Comparison of ENCODE assay signal across 8 cellular contexts in genomic region chr17:81712468-81713003, GRCh38. TPM values are rescaled to one million over a fixed set of nuclear protein-coding genes. Genes with fewer than 3 reads are reported as not detected.
DNase-seq lines count a peak whose midpoint lies in the region; ATAC-seq and TF ChIP-seq lines count a peak whose summit lies in the region.

No MANE protein-coding gene starts in this region.

- peak overlapping the region; percentile 99 for H3K4me2 ChIP-seq in KMS-11

- H2AFZ ChIP-seq in KMS-11 (ENCODE audit: low read depth) = no peak overlapping the region

- peaks cover 27% of the 10 kb centered on the region for H3K79me2 ChIP-seq in KMS-11 (ENCODE audit: insufficient read depth, low read depth)

- TF ChIP-seq CTCF in KMS-11 (conservative IDR thresholded peaks at IDR 0.05; ENCODE audit: low read depth, low read length) = no peak; the same call in 1 of the 2 replicates

- CTCF ChIA-PET in CD8-positive, alpha-beta memory T cell (lab: Charles Lee) = no interaction called here

- H3K4me1 Mint-ChIP-seq in CD8-positive, alpha-beta memory T cell = peaks cover 8 to 25% (median 16%) of the 10 kb centered on the region in 3 donors
- peaks cover 26% of the 10 kb centered on the region for H3K4me1 Mint-ChIP-seq in activated naive CD8-positive, alpha-beta T cell treated with anti-CD3 and anti-CD28 coated beads, Interleukin-2, amount 50 U/mL, for 24 hours
- H3K4me1 Mint-ChIP-seq in stimulated activated memory B cell treated with anti-CD40 and anti-IgM and Interleukin-4, amounts not matched to agents 10 μg/mL and 1 μg/mL and 100 μg/mL, for 72 hours = peaks cover 20% of the 10 kb centered on the region

- no peak for DNase-seq in CD8-positive, alpha-beta memory T cell
- peak; percentile 50 for DNase-seq in GM19238 (ENCODE audit: insufficient read length, low spot score)
- no peak for DNase-seq in activated naive CD8-positive, alpha-beta T cell treated with anti-CD3 and anti-CD28 coated beads, Interleukin-2, amount 50 U/mL, for 24 hours
- peak; percentile 73 for DNase-seq in iPS-NIHi11 (ENCODE audit: low spot score)
- DNase-seq in GDM1 (lab: John Stamatoyannopoulos, UW) = no peak

- H3K4me3 Mint-ChIP-seq in CD8-positive, alpha-beta memory T cell = peak overlapping the region; percentile 77 to 92 (median 82)
- peak overlapping the region; percentile 81 for H3K4me3 Mint-ChIP-seq in activated naive CD8-positive, alpha-beta T cell treated with anti-CD3 and anti-CD28 coated beads, Interleukin-2, amount 50 U/mL, for 24 hours
- peak overlapping the region; percentile 79 for H3K4me3 Mint-ChIP-seq in stimulated activated memory B cell treated with anti-CD40 and anti-IgM and Interleukin-4, amounts not matched to agents 10 μg/mL and 1 μg/mL and 100 μg/mL, for 72 hours

- H3K36me3 Mint-ChIP-seq in CD8-positive, alpha-beta memory T cell = peaks cover 0 to 4% (median 0%) of the 10 kb centered on the region in 3 donors
- H3K36me3 Mint-ChIP-seq in activated naive CD8-positive, alpha-beta T cell treated with anti-CD3 and anti-CD28 coated beads, Interleukin-2, amount 50 U/mL, for 24 hours (ENCODE audit: low read depth) = peaks cover 2% of the 10 kb centered on the region
- peaks cover under 1% of the 10 kb centered on the region for H3K36me3 Mint-ChIP-seq in stimulated activated memory B cell treated with anti-CD40 and anti-IgM and Interleukin-4, amounts not matched to agents 10 μg/mL and 1 μg/mL and 100 μg/mL, for 72 hours

- peaks cover 0 to 1% (median 0%) of the 10 kb centered on the region in 5 donors for H3K9me3 Mint-ChIP-seq in CD8-positive, alpha-beta memory T cell
- no peaks in the 10 kb centered on the region for H3K9me3 Mint-ChIP-seq in activated naive CD8-positive, alpha-beta T cell treated with anti-CD3 and anti-CD28 coated beads, Interleukin-2, amount 50 U/mL, for 24 hours
- no peaks in the 10 kb centered on the region for H3K9me3 Mint-ChIP-seq in stimulated activated memory B cell treated with anti-CD40 and anti-IgM and Interleukin-4, amounts not matched to agents 10 μg/mL and 1 μg/mL and 100 μg/mL, for 72 hours

- H4K20me1 ChIP-seq in KMS-11 (ENCODE audit: insufficient read depth) = no peaks in the 10 kb centered on the region

- H3K27me3 ChIP-seq in CD8-positive, alpha-beta memory T cell (ENCODE audit: insufficient read depth, low read length, poor library complexity, severe bottlenecking) = no peaks in the 10 kb centered on the region
- H3K27me3 ChIP-seq in KMS-11 (ENCODE audit: insufficient read depth, low read depth) = no peaks in the 10 kb centered on the region

- no peaks in the 10 kb centered on the region for H3K9me3 ChIP-seq in CD8-positive, alpha-beta memory T cell (ENCODE audit: low read length)

- H3K4me1 ChIP-seq in CD8-positive, alpha-beta memory T cell (ENCODE audit: insufficient read depth, low read length) = peaks cover 27% of the 10 kb centered on the region
- H3K4me1 ChIP-seq in KMS-11 (ENCODE audit: low read depth, poor library complexity, severe bottlenecking) = peaks cover 32% of the 10 kb centered on the region

- H3K27me3 Mint-ChIP-seq in CD8-positive, alpha-beta memory T cell = no peaks in the 10 kb centered on the region
- H3K27me3 Mint-ChIP-seq in activated naive CD8-positive, alpha-beta T cell treated with anti-CD3 and anti-CD28 coated beads, Interleukin-2, amount 50 U/mL, for 24 hours = no peaks in the 10 kb centered on the region
- no peaks in the 10 kb centered on the region for H3K27me3 Mint-ChIP-seq in stimulated activated memory B cell treated with anti-CD40 and anti-IgM and Interleukin-4, amounts not matched to agents 10 μg/mL and 1 μg/mL and 100 μg/mL, for 72 hours

- ATAC-seq in activated naive CD8-positive, alpha-beta T cell treated with anti-CD3 and anti-CD28 coated beads, Interleukin-2, amount 50 U/mL, for 24 hours = peak; percentile 11
- ATAC-seq in stimulated activated memory B cell treated with anti-CD40 and anti-IgM and Interleukin-4, amounts not matched to agents 10 μg/mL and 1 μg/mL and 100 μg/mL, for 72 hours = no peak
- ATAC-seq in GM18520 (IDR thresholded peaks at IDR 0.05; ENCODE audit: unreplicated experiment) = no peak

- POLR2A ChIA-PET in CD8-positive, alpha-beta memory T cell (lab: Charles Lee) = interaction anchor here (0.9 to 1.5 kb wide), 2 partner anchors 10 to 29 kb away, joined by 5 to 6 read pairs; partner anchors contain the start of genes ARL16, HGS and MRPL12

- H3K4me3 ChIP-seq in CD8-positive, alpha-beta memory T cell (ENCODE audit: low read length) = no peak overlapping the region
- H3K4me3 ChIP-seq in KMS-11 (IDR thresholded peaks at IDR 0.05; ENCODE audit: insufficient read depth, low read depth, low read length) = no peak overlapping the region

- peak overlapping the region; percentile 57 for H3K9ac ChIP-seq in KMS-11

- H3K27ac Mint-ChIP-seq in CD8-positive, alpha-beta memory T cell = peak overlapping the region in 4 of 8 donors; percentile 42 to 85 (median 52)
- H3K27ac Mint-ChIP-seq in activated naive CD8-positive, alpha-beta T cell treated with anti-CD3 and anti-CD28 coated beads, Interleukin-2, amount 50 U/mL, for 24 hours = peak overlapping the region; percentile 77
- H3K27ac Mint-ChIP-seq in stimulated activated memory B cell treated with anti-CD40 and anti-IgM and Interleukin-4, amounts not matched to agents 10 μg/mL and 1 μg/mL and 100 μg/mL, for 72 hours = peak overlapping the region; percentile 28

- H3K36me3 ChIP-seq in CD8-positive, alpha-beta memory T cell (ENCODE audit: insufficient read depth, low read length) = no peaks in the 10 kb centered on the region
- H3K36me3 ChIP-seq in KMS-11 (ENCODE audit: insufficient read depth) = peaks cover 1% of the 10 kb centered on the region; the same call in 1 of the 2 replicates

- peak overlapping the region; percentile 27 for H3K27ac ChIP-seq in CD8-positive, alpha-beta memory T cell (ENCODE audit: low read depth, low read length)
- peak overlapping the region; percentile 31; the same call in 1 of the 2 replicates for H3K27ac ChIP-seq in KMS-11

RNA-seq across cellular contexts. Expression of gene SLC25A10, which starts 0.5 kb away (rescaled TPM):
- 10 to 100 TPM; 34.1 to 34.7 TPM for total RNA-seq in CD8-positive, alpha-beta memory T cell
- 4.9 TPM for polyA plus RNA-seq in CD8-positive, alpha-beta memory T cell

RNA-seq across cellular contexts. Expression of gene MRPL12, which starts 9.4 kb away (rescaled TPM):
- 100 to 1,000 TPM; 246 to 255 TPM for total RNA-seq in CD8-positive, alpha-beta memory T cell
- polyA plus RNA-seq in CD8-positive, alpha-beta memory T cell = 53.6 TPM

RNA-seq across cellular contexts. Expression of gene HGS, which starts 28.7 kb away (rescaled TPM):
- 100 to 1,000 TPM; 122 to 135 TPM for total RNA-seq in CD8-positive, alpha-beta memory T cell
- 36.7 TPM for polyA plus RNA-seq in CD8-positive, alpha-beta memory T cell

RNA-seq across cellular contexts. Expression of gene ARL16, which starts 28.9 kb away (rescaled TPM):
- 10 to 100 TPM; 16.3 to 19.7 TPM for total RNA-seq in CD8-positive, alpha-beta memory T cell
- 33.0 TPM for polyA plus RNA-seq in CD8-positive, alpha-beta memory T cell

RNA-seq across cellular contexts. Expression of gene CCDC137, which starts 46.0 kb away (rescaled TPM):
- 10 to 100 TPM; 68.6 to 70.7 TPM for total RNA-seq in CD8-positive, alpha-beta memory T cell
- polyA plus RNA-seq in CD8-positive, alpha-beta memory T cell = 22.2 TPM

Comparison
In these comparisons a context has a peak if more than half of its experiments do, and no peak if none do; other contexts are left out.
1. DNase-seq: peak in GM19238 (single experiment) and iPS-NIHi11 (single experiment); none in CD8-positive, alpha-beta memory T cell (0 of 5), activated naive CD8-positive, alpha-beta T cell treated with anti-CD3 and anti-CD28 coated beads, Interleukin-2, amount 50 U/mL, for 24 hours (single experiment) and GDM1 (single experiment).
2. Peak in every context shown above with its lines, with median percentiles within 50 percentile points of each other: H3K4me3 Mint-ChIP-seq.